Comparison of ENCODE assay signal across 8 cellular contexts in the genomic region with DNA sequence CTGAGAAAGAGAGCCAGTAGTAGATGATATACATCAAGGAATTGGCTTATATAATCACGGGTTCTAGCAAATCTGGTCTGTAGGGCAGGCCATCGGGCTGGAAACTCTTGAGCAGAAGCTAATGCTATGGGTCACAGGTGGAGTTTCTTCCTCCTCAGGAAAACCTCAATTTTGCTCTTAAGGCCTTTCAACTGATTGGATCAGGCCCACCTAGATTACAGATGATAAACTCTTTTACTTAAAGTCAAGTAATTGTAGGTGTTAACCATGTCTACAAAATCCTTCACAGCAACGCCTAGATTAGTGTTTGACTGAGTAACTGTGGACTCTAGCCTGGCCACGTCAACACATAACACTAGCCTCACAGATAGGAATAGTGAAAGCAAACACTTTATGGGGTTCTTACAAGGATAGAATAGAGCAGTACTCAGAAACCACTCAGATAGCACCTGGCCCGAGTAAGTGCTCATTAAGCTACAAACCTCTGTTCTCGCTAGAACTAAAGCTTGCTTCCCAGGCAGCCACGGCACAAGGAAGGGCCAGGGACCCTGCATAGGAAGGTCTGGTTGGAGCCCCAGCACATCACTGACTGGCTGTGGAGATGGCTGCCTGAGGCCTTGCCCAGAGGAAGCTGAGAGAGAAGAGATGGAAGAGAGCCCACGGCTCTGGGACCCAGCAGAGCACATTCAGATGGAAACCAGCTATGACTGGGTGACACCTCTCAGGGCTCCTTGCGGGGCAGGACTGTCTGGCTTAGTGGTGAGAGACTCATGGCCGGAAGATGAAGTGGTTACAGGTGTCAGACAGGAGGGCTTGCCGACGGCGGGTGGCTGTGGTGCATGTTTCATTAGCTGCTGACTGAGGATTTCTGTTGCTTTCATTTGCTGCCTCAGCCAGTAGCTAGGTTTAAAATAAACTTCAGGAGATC.
DNase-seq lines count a peak whose midpoint lies in the region; ATAC-seq and FAIRE-seq lines count a peak whose summit lies in the region.

No MANE protein-coding gene starts in this region.

- no peaks in the 10 kb centered on the region for H3K27me3 ChIP-seq in small intestine (ENCODE audit: control insufficient read depth in 2 of 2, insufficient read depth in 2 of 2, low read length in 2 of 2)
- H3K27me3 ChIP-seq in MG63, result no peaks in the 10 kb centered on the region

- ATAC-seq in GM19467 (IDR thresholded peaks at IDR 0.05; ENCODE audit: unreplicated experiment) (peak; percentile 99), HG03469 (IDR thresholded peaks at IDR 0.05; ENCODE audit: unreplicated experiment) (peak; percentile 88)

- H3K9me3 ChIP-seq in small intestine (ENCODE audit: control insufficient read depth, low read depth) (no peaks in the 10 kb centered on the region), MG63 (no peaks in the 10 kb centered on the region)

- peak; percentile 85 for FAIRE-seq in small intestine (lab: Jason Lieb, UNC)

- DNase-seq in activated CD8-positive, alpha-beta memory T cell treated with anti-CD3 and anti-CD28 coated beads for 48 hours (ENCODE audit: low read depth in 2 of 3, low spot score in 2 of 3), result peak; percentile 23 to 57 (median 53)
- DNase-seq in small intestine, result peak; percentile 92
- no peak for DNase-seq in epidermal melanocyte (ENCODE audit: insufficient read length, low spot score)
- DNase-seq in A172 (ENCODE audit: low spot score), result no peak
- DNase-seq in MG63, result no peak
- DNase-seq in caudate nucleus (lab: John Stamatoyannopoulos, UW), result no peak

- H3K4me3 ChIP-seq in small intestine (ENCODE audit: low read depth in 1 of 2, low read length in 2 of 2) (no peak overlapping the region), MG63 (no peak overlapping the region)

- H3K27ac ChIP-seq in small intestine (ENCODE audit: low read depth in 1 of 2, low read length in 1 of 2) (peak overlapping the region; percentile 66 to 80), caudate nucleus (ENCODE audit: low read depth, low read length) (no peak overlapping the region)

- WGBS in small intestine, 3 donors, result 35 to 61% (median 35%) methylated on average over 13 of the region's 13 CpGs

- H3K4me1 ChIP-seq in small intestine (ENCODE audit: control insufficient read depth in 2 of 2, insufficient read depth in 1 of 2, low read depth in 1 of 2, low read length in 1 of 2), result peaks cover 3 to 6% of the 10 kb centered on the region in 2 donors

- no peaks in the 10 kb centered on the region for H3K36me3 ChIP-seq in small intestine (ENCODE audit: control insufficient read depth in 2 of 2, insufficient read depth in 2 of 2, low read length in 2 of 2)
- H3K36me3 ChIP-seq in MG63, result no peaks in the 10 kb centered on the region

Comparison
In these comparisons a context has a peak if more than half of its experiments do, and no peak if none do; other contexts are left out.
1. DNase-seq: peak in activated CD8-positive, alpha-beta memory T cell treated with anti-CD3 and anti-CD28 coated beads for 48 hours (3 of 3) and small intestine (single experiment); none in epidermal melanocyte (single experiment), A172 (single experiment), MG63 (single experiment) and caudate nucleus (0 of 61).